Comparison of ENCODE assay signal across 1 cellular context in the genomic region with DNA sequence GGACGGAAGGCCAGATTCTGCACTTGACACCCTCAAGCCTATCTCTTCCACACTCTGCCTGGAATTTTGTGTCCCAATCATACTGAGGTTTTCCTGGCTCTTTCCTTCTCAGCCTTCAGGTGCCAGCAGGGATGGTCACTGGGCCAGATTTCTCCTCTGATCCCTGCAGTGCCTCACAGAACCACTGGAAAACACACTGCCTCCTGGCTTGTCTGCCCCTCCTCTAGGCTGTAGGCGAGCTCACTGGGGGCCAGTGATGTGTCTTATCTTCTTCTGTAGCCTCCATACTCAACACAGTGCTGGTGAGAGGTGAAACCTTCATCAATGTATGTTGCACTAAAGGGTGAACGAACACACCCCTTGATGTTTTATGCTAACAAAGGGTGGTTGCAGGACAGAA.
TF ChIP-seq lines count a peak whose summit lies in the region.

No MANE protein-coding gene starts in this region.

TF ChIP-seq in GM23338, 12 proteins besides CTCF, POLR2A, EP300 and RAD21 (continued from another document):
- TF ChIP-seq CREB1 (CRISPR knock-in tag; IDR thresholded peaks at IDR 0.05; ENCODE audit: low read depth): no peak
- no peak for TF ChIP-seq EZH2phosphoT487 (IDR thresholded peaks at IDR 0.05; ENCODE audit: unreplicated experiment)
- no peak for TF ChIP-seq POLR2AphosphoS5 (IDR thresholded peaks at IDR 0.05; ENCODE audit: low read depth)
- no peak for TF ChIP-seq NANOG (IDR thresholded peaks at IDR 0.05; ENCODE audit: borderline replicate concordance)
- TF ChIP-seq EZH2 (IDR thresholded peaks at IDR 0.05; ENCODE audit: low read depth, unreplicated experiment): no peak
- TF ChIP-seq, protein P1, sequence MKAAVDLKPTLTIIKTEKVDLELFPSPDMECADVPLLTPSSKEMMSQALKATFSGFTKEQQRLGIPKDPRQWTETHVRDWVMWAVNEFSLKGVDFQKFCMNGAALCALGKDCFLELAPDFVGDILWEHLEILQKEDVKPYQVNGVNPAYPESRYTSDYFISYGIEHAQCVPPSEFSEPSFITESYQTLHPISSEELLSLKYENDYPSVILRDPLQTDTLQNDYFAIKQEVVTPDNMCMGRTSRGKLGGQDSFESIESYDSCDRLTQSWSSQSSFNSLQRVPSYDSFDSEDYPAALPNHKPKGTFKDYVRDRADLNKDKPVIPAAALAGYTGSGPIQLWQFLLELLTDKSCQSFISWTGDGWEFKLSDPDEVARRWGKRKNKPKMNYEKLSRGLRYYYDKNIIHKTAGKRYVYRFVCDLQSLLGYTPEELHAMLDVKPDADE (IDR thresholded peaks at IDR 0.05): no peak
- TF ChIP-seq, protein P2, sequence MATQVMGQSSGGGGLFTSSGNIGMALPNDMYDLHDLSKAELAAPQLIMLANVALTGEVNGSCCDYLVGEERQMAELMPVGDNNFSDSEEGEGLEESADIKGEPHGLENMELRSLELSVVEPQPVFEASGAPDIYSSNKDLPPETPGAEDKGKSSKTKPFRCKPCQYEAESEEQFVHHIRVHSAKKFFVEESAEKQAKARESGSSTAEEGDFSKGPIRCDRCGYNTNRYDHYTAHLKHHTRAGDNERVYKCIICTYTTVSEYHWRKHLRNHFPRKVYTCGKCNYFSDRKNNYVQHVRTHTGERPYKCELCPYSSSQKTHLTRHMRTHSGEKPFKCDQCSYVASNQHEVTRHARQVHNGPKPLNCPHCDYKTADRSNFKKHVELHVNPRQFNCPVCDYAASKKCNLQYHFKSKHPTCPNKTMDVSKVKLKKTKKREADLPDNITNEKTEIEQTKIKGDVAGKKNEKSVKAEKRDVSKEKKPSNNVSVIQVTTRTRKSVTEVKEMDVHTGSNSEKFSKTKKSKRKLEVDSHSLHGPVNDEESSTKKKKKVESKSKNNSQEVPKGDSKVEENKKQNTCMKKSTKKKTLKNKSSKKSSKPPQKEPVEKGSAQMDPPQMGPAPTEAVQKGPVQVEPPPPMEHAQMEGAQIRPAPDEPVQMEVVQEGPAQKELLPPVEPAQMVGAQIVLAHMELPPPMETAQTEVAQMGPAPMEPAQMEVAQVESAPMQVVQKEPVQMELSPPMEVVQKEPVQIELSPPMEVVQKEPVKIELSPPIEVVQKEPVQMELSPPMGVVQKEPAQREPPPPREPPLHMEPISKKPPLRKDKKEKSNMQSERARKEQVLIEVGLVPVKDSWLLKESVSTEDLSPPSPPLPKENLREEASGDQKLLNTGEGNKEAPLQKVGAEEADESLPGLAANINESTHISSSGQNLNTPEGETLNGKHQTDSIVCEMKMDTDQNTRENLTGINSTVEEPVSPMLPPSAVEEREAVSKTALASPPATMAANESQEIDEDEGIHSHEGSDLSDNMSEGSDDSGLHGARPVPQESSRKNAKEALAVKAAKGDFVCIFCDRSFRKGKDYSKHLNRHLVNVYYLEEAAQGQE (IDR thresholded peaks at IDR 0.05; ENCODE audit: unreplicated experiment): no peak
- TF ChIP-seq, protein P3, sequence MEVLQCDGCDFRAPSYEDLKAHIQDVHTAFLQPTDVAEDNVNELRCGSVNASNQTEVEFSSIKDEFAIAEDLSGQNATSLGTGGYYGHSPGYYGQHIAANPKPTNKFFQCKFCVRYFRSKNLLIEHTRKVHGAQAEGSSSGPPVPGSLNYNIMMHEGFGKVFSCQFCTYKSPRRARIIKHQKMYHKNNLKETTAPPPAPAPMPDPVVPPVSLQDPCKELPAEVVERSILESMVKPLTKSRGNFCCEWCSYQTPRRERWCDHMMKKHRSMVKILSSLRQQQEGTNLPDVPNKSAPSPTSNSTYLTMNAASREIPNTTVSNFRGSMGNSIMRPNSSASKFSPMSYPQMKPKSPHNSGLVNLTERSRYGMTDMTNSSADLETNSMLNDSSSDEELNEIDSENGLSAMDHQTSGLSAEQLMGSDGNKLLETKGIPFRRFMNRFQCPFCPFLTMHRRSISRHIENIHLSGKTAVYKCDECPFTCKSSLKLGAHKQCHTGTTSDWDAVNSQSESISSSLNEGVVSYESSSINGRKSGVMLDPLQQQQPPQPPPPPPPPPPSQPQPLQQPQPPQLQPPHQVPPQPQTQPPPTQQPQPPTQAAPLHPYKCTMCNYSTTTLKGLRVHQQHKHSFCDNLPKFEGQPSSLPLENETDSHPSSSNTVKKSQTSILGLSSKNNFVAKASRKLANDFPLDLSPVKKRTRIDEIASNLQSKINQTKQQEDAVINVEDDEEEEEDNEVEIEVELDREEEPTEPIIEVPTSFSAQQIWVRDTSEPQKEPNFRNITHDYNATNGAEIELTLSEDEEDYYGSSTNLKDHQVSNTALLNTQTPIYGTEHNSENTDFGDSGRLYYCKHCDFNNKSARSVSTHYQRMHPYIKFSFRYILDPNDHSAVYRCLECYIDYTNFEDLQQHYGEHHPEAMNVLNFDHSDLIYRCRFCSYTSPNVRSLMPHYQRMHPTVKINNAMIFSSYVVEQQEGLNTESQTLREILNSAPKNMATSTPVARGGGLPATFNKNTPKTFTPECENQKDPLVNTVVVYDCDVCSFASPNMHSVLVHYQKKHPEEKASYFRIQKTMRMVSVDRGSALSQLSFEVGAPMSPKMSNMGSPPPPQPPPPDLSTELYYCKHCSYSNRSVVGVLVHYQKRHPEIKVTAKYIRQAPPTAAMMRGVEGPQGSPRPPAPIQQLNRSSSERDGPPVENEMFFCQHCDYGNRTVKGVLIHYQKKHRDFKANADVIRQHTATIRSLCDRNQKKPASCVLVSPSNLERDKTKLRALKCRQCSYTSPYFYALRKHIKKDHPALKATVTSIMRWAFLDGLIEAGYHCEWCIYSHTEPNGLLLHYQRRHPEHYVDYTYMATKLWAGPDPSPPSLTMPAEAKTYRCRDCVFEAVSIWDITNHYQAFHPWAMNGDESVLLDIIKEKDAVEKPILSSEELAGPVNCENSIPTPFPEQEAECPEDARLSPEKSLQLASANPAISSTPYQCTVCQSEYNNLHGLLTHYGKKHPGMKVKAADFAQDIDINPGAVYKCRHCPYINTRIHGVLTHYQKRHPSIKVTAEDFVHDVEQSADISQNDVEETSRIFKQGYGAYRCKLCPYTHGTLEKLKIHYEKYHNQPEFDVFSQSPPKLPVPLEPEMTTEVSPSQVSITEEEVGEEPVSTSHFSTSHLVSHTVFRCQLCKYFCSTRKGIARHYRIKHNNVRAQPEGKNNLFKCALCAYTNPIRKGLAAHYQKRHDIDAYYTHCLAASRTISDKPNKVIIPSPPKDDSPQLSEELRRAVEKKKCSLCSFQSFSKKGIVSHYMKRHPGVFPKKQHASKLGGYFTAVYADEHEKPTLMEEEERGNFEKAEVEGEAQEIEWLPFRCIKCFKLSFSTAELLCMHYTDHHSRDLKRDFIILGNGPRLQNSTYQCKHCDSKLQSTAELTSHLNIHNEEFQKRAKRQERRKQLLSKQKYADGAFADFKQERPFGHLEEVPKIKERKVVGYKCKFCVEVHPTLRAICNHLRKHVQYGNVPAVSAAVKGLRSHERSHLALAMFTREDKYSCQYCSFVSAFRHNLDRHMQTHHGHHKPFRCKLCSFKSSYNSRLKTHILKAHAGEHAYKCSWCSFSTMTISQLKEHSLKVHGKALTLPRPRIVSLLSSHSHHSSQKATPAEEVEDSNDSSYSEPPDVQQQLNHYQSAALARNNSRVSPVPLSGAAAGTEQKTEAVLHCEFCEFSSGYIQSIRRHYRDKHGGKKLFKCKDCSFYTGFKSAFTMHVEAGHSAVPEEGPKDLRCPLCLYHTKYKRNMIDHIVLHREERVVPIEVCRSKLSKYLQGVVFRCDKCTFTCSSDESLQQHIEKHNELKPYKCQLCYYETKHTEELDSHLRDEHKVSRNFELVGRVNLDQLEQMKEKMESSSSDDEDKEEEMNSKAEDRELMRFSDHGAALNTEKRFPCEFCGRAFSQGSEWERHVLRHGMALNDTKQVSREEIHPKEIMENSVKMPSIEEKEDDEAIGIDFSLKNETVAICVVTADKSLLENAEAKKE (CRISPR knock-in tag; IDR thresholded peaks at IDR 0.05): no peak
- TF ChIP-seq ZNF331 (CRISPR knock-in tag; IDR thresholded peaks at IDR 0.05; ENCODE audit: low read depth): no peak
